ENCODE assay signal across 9 cellular contexts in the genomic region with DNA sequence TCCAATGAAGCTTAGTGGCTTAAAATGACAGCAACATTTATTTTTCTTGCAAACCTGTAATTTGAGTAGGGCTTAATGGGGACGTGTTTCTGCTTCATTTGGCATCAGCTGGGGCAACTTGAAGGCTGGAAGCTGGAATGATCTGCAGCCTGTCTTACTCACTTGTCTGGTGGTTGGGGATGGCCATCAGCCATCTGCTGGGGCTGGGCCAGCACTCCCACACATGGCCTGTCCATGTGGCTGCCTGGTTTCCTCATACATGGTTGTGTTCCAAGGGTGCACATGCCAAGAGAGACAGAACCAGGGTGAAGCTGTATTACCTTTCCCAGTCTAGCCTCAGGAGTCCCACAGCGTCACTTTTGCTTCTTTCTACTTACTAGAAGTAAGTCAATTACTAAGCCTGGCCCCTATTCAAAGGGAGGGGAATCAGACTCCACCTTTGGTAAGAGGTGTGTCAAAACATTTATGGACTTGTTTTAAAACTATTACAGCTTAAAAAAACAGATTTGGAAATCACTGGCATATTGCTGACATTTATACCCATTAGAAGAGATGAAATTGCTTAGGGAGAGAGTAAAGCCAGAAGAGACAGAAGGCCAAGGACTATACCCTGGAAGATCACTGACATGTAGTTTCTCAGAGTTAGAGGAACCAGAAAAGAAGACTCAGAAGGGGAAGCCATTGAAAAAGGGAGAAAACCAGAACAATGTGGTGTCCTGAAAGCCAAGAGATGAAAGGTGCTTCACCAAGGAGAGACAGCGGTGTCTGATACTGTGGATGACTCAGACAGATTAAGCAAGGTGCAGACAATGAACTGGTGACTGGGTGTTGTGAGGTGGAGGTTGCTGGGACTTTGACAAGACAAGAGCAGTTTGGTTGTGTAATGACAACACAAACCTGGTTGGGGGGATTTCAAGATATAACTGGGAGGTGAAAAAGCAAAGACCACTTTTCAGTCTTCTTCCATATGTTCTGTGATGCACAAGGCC.
A peak's percentile ranks its signal among the peaks of the same experiment; 100 is the strongest.
DNase-seq lines count a peak whose midpoint lies in the region; ATAC-seq and TF ChIP-seq lines count a peak whose summit lies in the region.
"Had no signal": no experiment of that assay in that cellular context is flagged by ENCODE, and none has a peak within 500 bp of the region (broad histone marks: within the 10 kb centered on the region; RNA-seq: fewer than 3 reads in every experiment).

No MANE protein-coding gene starts in this region.

- no peaks in the 10 kb centered on the region for H3K9me3 ChIP-seq in naive thymus-derived CD4-positive, alpha-beta T cell (ENCODE audit: control insufficient read depth in 2 of 3, low read length in 3 of 3)

- TF ChIP-seq CTCF in AG09309 (IDR thresholded peaks at IDR 0.05; ENCODE audit: control insufficient read depth, insufficient read depth, low read depth, low read length, missing control alignments) (no peak), nephron progenitor cell (IDR thresholded peaks at IDR 0.05) (no peak)

- no peaks in the 10 kb centered on the region for H3K4me1 Mint-ChIP-seq in nephron progenitor cell
- no peaks in the 10 kb centered on the region for H3K4me1 Mint-ChIP-seq in naive thymus-derived CD4-positive, alpha-beta T cell
- H3K4me1 Mint-ChIP-seq: activated CD4-positive, alpha-beta memory T cell treated with anti-CD3 and anti-CD28 coated beads, Interleukin-2, amount 10 ng/mL, durations not matched to agents 7 days and 5 days had no signal

- no peaks in the 10 kb centered on the region for H3K4me1 ChIP-seq in naive thymus-derived CD4-positive, alpha-beta T cell (ENCODE audit: control insufficient read depth in 2 of 2, insufficient read depth in 2 of 2, low read length in 2 of 2)

- peaks cover 17% of the 10 kb centered on the region for H3K9me3 Mint-ChIP-seq in nephron progenitor cell
- peaks cover 0 to 11% (median 0%) of the 10 kb centered on the region in 11 donors for H3K9me3 Mint-ChIP-seq in naive thymus-derived CD4-positive, alpha-beta T cell

- CTCF ChIA-PET in naive thymus-derived CD4-positive, alpha-beta T cell (lab: Charles Lee), result no interaction called here

- POLR2A ChIA-PET in naive thymus-derived CD4-positive, alpha-beta T cell (lab: Charles Lee), result no interaction called here

- H3K27me3 Mint-ChIP-seq in nephron progenitor cell (ENCODE audit: low read depth, poor library complexity), result no peaks in the 10 kb centered on the region
- H3K27me3 Mint-ChIP-seq in naive thymus-derived CD4-positive, alpha-beta T cell, result no peaks in the 10 kb centered on the region
- H3K27me3 Mint-ChIP-seq: activated CD4-positive, alpha-beta memory T cell treated with anti-CD3 and anti-CD28 coated beads, Interleukin-2, amount 10 ng/mL, durations not matched to agents 7 days and 5 days had no signal

- intact Hi-C loops in naive thymus-derived CD4-positive, alpha-beta T cell (cut with micrococcal nuclease), result no loop called here

- peak; percentile 94 for DNase-seq in AG09309 (ENCODE audit: low read depth)
- peak; percentile 36 for DNase-seq in NCI-H1105 treated with DMSO at 0.1 percent for 48 hours (lab: John Stamatoyannopoulos, UW)
- peak; percentile 77 for DNase-seq in dedifferentiated amniotic fluid mesenchymal stem cell (ENCODE audit: extremely low spot score)
- DNase-seq in nephron progenitor cell, result peak; percentile 18
- no peak for DNase-seq in naive thymus-derived CD4-positive, alpha-beta T cell
- no peak for DNase-seq in SIG-M5 treated with dmso at 0.1 percent for 504 hours (lab: John Stamatoyannopoulos, UW; ENCODE audit: unreplicated experiment)
- DNase-seq in stimulated activated CD4-positive, alpha-beta T cell treated with anti-CD3 and anti-CD28 coated beads, Interleukin-4, amount 100 ng/mL, for 1 hour, result no peak
- DNase-seq: activated CD4-positive, alpha-beta memory T cell treated with anti-CD3 and anti-CD28 coated beads, Interleukin-2, amount 10 ng/mL, durations not matched to agents 7 days and 5 days had no signal

- H3K27me3 ChIP-seq in naive thymus-derived CD4-positive, alpha-beta T cell (ENCODE audit: control insufficient read depth in 2 of 2, insufficient read depth in 2 of 2, low read length in 2 of 2), result no peaks in the 10 kb centered on the region

- no peak overlapping the region for H3K27ac Mint-ChIP-seq in nephron progenitor cell
- no peak overlapping the region for H3K27ac Mint-ChIP-seq in naive thymus-derived CD4-positive, alpha-beta T cell
- H3K27ac Mint-ChIP-seq: activated CD4-positive, alpha-beta memory T cell treated with anti-CD3 and anti-CD28 coated beads, Interleukin-2, amount 10 ng/mL, durations not matched to agents 7 days and 5 days had no signal

- no peak overlapping the region for H3K27ac ChIP-seq in naive thymus-derived CD4-positive, alpha-beta T cell (ENCODE audit: low read depth, low read length)

- no peak for ATAC-seq in naive thymus-derived CD4-positive, alpha-beta T cell
- no peak for ATAC-seq in HG03378 (IDR thresholded peaks at IDR 0.05; ENCODE audit: unreplicated experiment)

- no peak overlapping the region for H3K4me3 ChIP-seq in AG09309 (ENCODE audit: control insufficient read depth, low read depth, low read length)
- no peak overlapping the region for H3K4me3 ChIP-seq in naive thymus-derived CD4-positive, alpha-beta T cell (ENCODE audit: low read length)

- no peaks in the 10 kb centered on the region for H3K36me3 Mint-ChIP-seq in nephron progenitor cell (ENCODE audit: low read depth)
- peaks cover 0 to 3% (median 0%) of the 10 kb centered on the region in 5 donors for H3K36me3 Mint-ChIP-seq in naive thymus-derived CD4-positive, alpha-beta T cell

- no peak overlapping the region for H3K4me3 Mint-ChIP-seq in nephron progenitor cell
- no peak overlapping the region for H3K4me3 Mint-ChIP-seq in naive thymus-derived CD4-positive, alpha-beta T cell
- H3K4me3 Mint-ChIP-seq: activated CD4-positive, alpha-beta memory T cell treated with anti-CD3 and anti-CD28 coated beads, Interleukin-2, amount 10 ng/mL, durations not matched to agents 7 days and 5 days had no signal

- H3K36me3 ChIP-seq in naive thymus-derived CD4-positive, alpha-beta T cell (ENCODE audit: control insufficient read depth in 2 of 3, insufficient read depth in 3 of 3, low read length in 3 of 3), result no peaks in the 10 kb centered on the region

Comparison
In these comparisons a context has a peak if more than half of its experiments do, and no peak if none do; other contexts are left out.
1. DNase-seq: peak in AG09309 (single experiment), NCI-H1105 treated with DMSO at 0.1 percent for 48 hours (single experiment), dedifferentiated amniotic fluid mesenchymal stem cell (single experiment) and nephron progenitor cell (single experiment); none in naive thymus-derived CD4-positive, alpha-beta T cell (0 of 9), SIG-M5 treated with dmso at 0.1 percent for 504 hours (single experiment) and stimulated activated CD4-positive, alpha-beta T cell treated with anti-CD3 and anti-CD28 coated beads, Interleukin-4, amount 100 ng/mL, for 1 hour (single experiment).